Comparison of ENCODE assay signal across 2 cellular contexts in the genomic region with DNA sequence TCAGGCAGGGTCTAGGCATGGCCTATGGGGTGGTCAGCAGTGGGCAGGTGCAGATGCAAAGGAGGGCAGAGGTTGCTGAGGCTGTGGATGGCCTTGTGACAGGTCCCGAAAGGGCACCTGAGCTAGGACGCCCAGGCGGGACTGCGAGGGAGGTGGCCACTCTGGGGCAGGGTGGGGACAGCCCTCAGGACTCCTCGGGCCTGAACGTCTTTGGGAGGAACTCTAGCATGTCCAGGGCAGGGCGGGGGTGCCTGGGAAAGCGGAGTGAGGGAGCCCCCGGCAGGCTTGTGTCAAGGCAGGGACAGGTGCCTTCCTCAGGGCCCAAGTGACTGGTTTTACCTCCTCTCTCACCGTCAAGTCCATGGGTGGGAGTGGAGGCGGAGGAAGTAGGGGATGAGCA.
TF ChIP-seq lines count a peak whose summit lies in the region.

No MANE protein-coding gene starts in this region.

TF ChIP-seq in H1, 55 proteins besides CTCF, POLR2A, EP300 and RAD21:
- no peak for TF ChIP-seq SIX5 (IDR thresholded peaks at IDR 0.05; ENCODE audit: low read depth, low read length)
- no peak for TF ChIP-seq FOSL1 (IDR thresholded peaks at IDR 0.05; ENCODE audit: insufficient read depth, low read depth, low read length)
- no peak for TF ChIP-seq SAP30 (IDR thresholded peaks at IDR 0.05; ENCODE audit: insufficient read depth, insufficient replicate concordance, low read length)
- no peak for TF ChIP-seq CHD1 (IDR thresholded peaks at IDR 0.05; ENCODE audit: low read depth, low read length)
- TF ChIP-seq CBX5 (IDR thresholded peaks at IDR 0.05; ENCODE audit: low read depth, low read length), result no peak
- no peak for TF ChIP-seq BRCA1 (IDR thresholded peaks at IDR 0.05; ENCODE audit: low read depth, low read length)
- TF ChIP-seq KDM1A (IDR thresholded peaks at IDR 0.05; ENCODE audit: borderline replicate concordance, low read length), result no peak
- TF ChIP-seq RBBP5 (IDR thresholded peaks at IDR 0.05; ENCODE audit: borderline replicate concordance, low read depth, low read length), result no peak
- TF ChIP-seq, protein P1, sequence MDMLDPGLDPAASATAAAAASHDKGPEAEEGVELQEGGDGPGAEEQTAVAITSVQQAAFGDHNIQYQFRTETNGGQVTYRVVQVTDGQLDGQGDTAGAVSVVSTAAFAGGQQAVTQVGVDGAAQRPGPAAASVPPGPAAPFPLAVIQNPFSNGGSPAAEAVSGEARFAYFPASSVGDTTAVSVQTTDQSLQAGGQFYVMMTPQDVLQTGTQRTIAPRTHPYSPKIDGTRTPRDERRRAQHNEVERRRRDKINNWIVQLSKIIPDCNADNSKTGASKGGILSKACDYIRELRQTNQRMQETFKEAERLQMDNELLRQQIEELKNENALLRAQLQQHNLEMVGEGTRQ (IDR thresholded peaks at IDR 0.05; ENCODE audit: low read length), result no peak
- TF ChIP-seq GTF2F1 (IDR thresholded peaks at IDR 0.05; ENCODE audit: borderline replicate concordance, low read depth, low read length), result no peak
- no peak for TF ChIP-seq ASH2L (IDR thresholded peaks at IDR 0.05; ENCODE audit: low read length)
- no peak for TF ChIP-seq POU5F1 (IDR thresholded peaks at IDR 0.05; ENCODE audit: low read depth, low read length)
- TF ChIP-seq HDAC2 (IDR thresholded peaks at IDR 0.05; ENCODE audit: borderline replicate concordance in 1 of 2, low read depth in 2 of 2, low read length in 2 of 2), result no peak
- TF ChIP-seq POLR2AphosphoS5 (IDR thresholded peaks at IDR 0.05; ENCODE audit: low read depth, low read length), result no peak

TF ChIP-seq in HepG2, 621 proteins besides CTCF, POLR2A, EP300 and RAD21:
- no peak for TF ChIP-seq THAP11 (CRISPR knock-in tag; IDR thresholded peaks at IDR 0.05)
- TF ChIP-seq ZBTB8A (CRISPR knock-in tag; IDR thresholded peaks at IDR 0.05; ENCODE audit: borderline replicate concordance, low read depth), result no peak
- TF ChIP-seq POLR2G (IDR thresholded peaks at IDR 0.05; ENCODE audit: low read depth, low read length), result no peak
- no peak for TF ChIP-seq CBX5 (CRISPR knock-in tag; IDR thresholded peaks at IDR 0.05; ENCODE audit: borderline replicate concordance)
- TF ChIP-seq, protein P2, sequence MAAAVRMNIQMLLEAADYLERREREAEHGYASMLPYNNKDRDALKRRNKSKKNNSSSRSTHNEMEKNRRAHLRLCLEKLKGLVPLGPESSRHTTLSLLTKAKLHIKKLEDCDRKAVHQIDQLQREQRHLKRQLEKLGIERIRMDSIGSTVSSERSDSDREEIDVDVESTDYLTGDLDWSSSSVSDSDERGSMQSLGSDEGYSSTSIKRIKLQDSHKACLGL (CRISPR knock-in tag; IDR thresholded peaks at IDR 0.05), result no peak
- TF ChIP-seq, protein P3, sequence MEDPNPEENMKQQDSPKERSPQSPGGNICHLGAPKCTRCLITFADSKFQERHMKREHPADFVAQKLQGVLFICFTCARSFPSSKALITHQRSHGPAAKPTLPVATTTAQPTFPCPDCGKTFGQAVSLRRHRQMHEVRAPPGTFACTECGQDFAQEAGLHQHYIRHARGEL (CRISPR knock-in tag; IDR thresholded peaks at IDR 0.05), result no peak
- TF ChIP-seq U2AF2 (IDR thresholded peaks at IDR 0.05; ENCODE audit: low read depth, low read length), result no peak
- no peak for TF ChIP-seq ZNF24 (IDR thresholded peaks at IDR 0.05)
- no peak for TF ChIP-seq HCFC1 (IDR thresholded peaks at IDR 0.05; ENCODE audit: low read depth, low read length)
- TF ChIP-seq ZNF430 (CRISPR knock-in tag; IDR thresholded peaks at IDR 0.05), result no peak
- no peak for TF ChIP-seq HOXA9 (CRISPR knock-in tag; IDR thresholded peaks at IDR 0.05; ENCODE audit: borderline replicate concordance)
- TF ChIP-seq HOXD1 (CRISPR knock-in tag; IDR thresholded peaks at IDR 0.05), result no peak
- no peak for TF ChIP-seq ZNF484 (CRISPR knock-in tag; IDR thresholded peaks at IDR 0.05; ENCODE audit: borderline replicate concordance, low read depth)
- no peak for TF ChIP-seq ZNF12 (CRISPR knock-in tag; IDR thresholded peaks at IDR 0.05)
- TF ChIP-seq, protein P4, sequence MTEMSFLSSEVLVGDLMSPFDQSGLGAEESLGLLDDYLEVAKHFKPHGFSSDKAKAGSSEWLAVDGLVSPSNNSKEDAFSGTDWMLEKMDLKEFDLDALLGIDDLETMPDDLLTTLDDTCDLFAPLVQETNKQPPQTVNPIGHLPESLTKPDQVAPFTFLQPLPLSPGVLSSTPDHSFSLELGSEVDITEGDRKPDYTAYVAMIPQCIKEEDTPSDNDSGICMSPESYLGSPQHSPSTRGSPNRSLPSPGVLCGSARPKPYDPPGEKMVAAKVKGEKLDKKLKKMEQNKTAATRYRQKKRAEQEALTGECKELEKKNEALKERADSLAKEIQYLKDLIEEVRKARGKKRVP (CRISPR knock-in tag; IDR thresholded peaks at IDR 0.05), result no peak
- no peak for TF ChIP-seq ZNF44 (CRISPR knock-in tag; IDR thresholded peaks at IDR 0.05)
- TF ChIP-seq ZNF709 (CRISPR knock-in tag; IDR thresholded peaks at IDR 0.05), result no peak
TF ChIP-seq in HepG2: peak in this region for 0.
